Comparison of ENCODE assay signal across 8 cellular contexts in the genomic region with DNA sequence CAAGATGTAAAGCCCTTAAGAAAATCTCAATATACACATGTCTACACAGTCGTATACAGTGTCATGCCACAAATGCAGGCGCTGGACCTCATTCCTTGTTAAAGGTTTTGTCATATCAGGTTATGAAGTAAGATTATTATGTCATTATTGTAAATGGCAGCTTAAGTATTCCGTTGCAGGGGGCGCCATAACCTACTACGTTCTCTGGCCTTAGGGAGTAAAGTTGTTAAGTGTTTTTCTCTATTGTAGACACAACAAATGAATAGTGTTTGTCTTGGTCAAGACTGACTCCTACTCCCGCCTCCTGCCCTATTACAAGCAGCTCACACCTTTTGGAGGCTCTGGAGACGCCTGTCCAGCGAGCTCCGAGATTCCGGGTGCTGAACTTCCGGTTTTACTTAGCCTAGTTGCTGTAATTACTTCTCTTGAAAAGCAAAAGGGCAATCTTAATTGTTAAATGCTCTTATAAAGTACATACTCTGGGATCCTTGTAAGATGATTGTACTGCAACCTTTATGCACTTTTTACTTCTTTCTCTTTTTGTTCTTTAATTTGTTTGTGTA. TPM values are rescaled to one million over a fixed set of nuclear protein-coding genes. Genes with fewer than 3 reads are reported as not detected.
DNase-seq lines count a peak whose midpoint lies in the region; ATAC-seq and TF ChIP-seq lines count a peak whose summit lies in the region.

No MANE protein-coding gene starts in this region.

- H3K27ac Mint-ChIP-seq in dendritic cell treated with granulocyte-macrophage colony-stimulating factor and Interleukin-4, amounts not matched to agents 40 ng/mL and 50 ng/mL, for 4 days: peak overlapping the region; percentile 88

- peaks cover 9% of the 10 kb centered on the region for H3K4me1 Mint-ChIP-seq in dendritic cell treated with granulocyte-macrophage colony-stimulating factor and Interleukin-4, amounts not matched to agents 40 ng/mL and 50 ng/mL, for 4 days (ENCODE audit: low read depth)

- DNase-seq in ACHN (peak; percentile 79), NCI-H2196 (lab: John Stamatoyannopoulos, UW; ENCODE audit: unreplicated experiment) (peak; percentile 73), lower leg skin (ENCODE audit: low spot score in 2 of 2) (peak; percentile 58 to 85)
- peak; percentile 36 for DNase-seq in activated CD4-positive, alpha-beta T cell treated with anti-CD3 and anti-CD28 coated beads for 1 hour
- peak; percentile 43 for DNase-seq in stimulated activated CD8-positive, alpha-beta memory T cell treated with anti-CD3 and anti-CD28 coated beads, Interleukin-12 subunit alpha, Interleukin-12 subunit beta, amount 100 ng/mL, for 1 hour (ENCODE audit: low read depth)

- TF ChIP-seq CTCF in lower leg skin (IDR thresholded peaks at IDR 0.05): no peak

- peak overlapping the region; percentile 96 for H3K4me3 ChIP-seq in lower leg skin (ENCODE audit: low read depth, poor library complexity, severe bottlenecking)

- no peak for TF ChIP-seq POLR2A in lower leg skin (IDR thresholded peaks at IDR 0.05)

- 0 to 2% methylated on average over 11 of the region's 11 CpGs for WGBS in lower leg skin, 2 donors

- H3K27me3 Mint-ChIP-seq in dendritic cell treated with granulocyte-macrophage colony-stimulating factor and Interleukin-4, amounts not matched to agents 40 ng/mL and 50 ng/mL, for 4 days: no peaks in the 10 kb centered on the region

- peak overlapping the region; percentile 88 for H3K4me3 Mint-ChIP-seq in dendritic cell treated with granulocyte-macrophage colony-stimulating factor and Interleukin-4, amounts not matched to agents 40 ng/mL and 50 ng/mL, for 4 days

- no peaks in the 10 kb centered on the region for H3K9me3 Mint-ChIP-seq in dendritic cell treated with granulocyte-macrophage colony-stimulating factor and Interleukin-4, amounts not matched to agents 40 ng/mL and 50 ng/mL, for 4 days

- H3K36me3 Mint-ChIP-seq in dendritic cell treated with granulocyte-macrophage colony-stimulating factor and Interleukin-4, amounts not matched to agents 40 ng/mL and 50 ng/mL, for 4 days (ENCODE audit: low read depth): peaks cover 32% of the 10 kb centered on the region

- in situ Hi-C loops in ACHN (cut with HindIII; ENCODE audit: low pct_ligation_motif_present, low pct_unique_long_range_greater_than_20kb, low sequenced_read_pairs): no loop called here

- intact Hi-C loops in dendritic cell treated with granulocyte-macrophage colony-stimulating factor and Interleukin-4, amounts not matched to agents 40 ng/mL and 50 ng/mL, for 4 days (cut with micrococcal nuclease): loop anchor here (1.0 to 5.0 kb wide), 5 partner anchors 79 to 616 kb away; partner anchors contain the start of genes CYP51A1, LRRD1, MTERF1 and PEX1
- intact Hi-C loops in lower leg skin (cut with DNase I; ENCODE audit: low total_unique reads): no loop called here

- ATAC-seq in GM18499 (IDR thresholded peaks at IDR 0.05; ENCODE audit: insufficient read depth, unreplicated experiment) (peak; percentile 35), HG02973 (IDR thresholded peaks at IDR 0.05; ENCODE audit: unreplicated experiment) (peak; percentile 38)

RNA-seq across cellular contexts. Expression of gene GATAD1, which starts 1.0 kb away (rescaled TPM):
- total RNA-seq in lower leg skin: 10 to 100 TPM; 14.7 to 23.0 (median 18.3) TPM

RNA-seq across cellular contexts. Expression of gene ERVW-1, which starts 29.5 kb away (rescaled TPM):
- not detected for total RNA-seq in lower leg skin

Comparison
In these comparisons a context has a peak if more than half of its experiments do, and no peak if none do; other contexts are left out.
1. Peak in every context shown above with its lines: DNase-seq, ATAC-seq and H3K4me3 ChIP-seq.